ENCODE assay signal across 21 cellular contexts in genomic region chr15:78880828-78881227, GRCh38. TPM values are rescaled to one million over a fixed set of nuclear protein-coding genes. Genes with fewer than 3 reads are reported as not detected.
DNase-seq lines count a peak whose midpoint lies in the region; ATAC-seq lines count a peak whose summit lies in the region.
"Had no signal": no experiment of that assay in that cellular context is flagged by ENCODE, and none has a peak within 500 bp of the region (broad histone marks: within the 10 kb centered on the region; RNA-seq: fewer than 3 reads in every experiment).

No MANE protein-coding gene starts in this region.

- DNase-seq in activated T-cell treated with anti-CD3 and anti-CD28 coated beads, Interleukin-2, amount 50 U/mL, for 72 hours = no peak
- no peak for DNase-seq in activated T-cell treated with anti-CD3 and anti-CD28 coated beads, Interleukin-2, amount 50 U/mL, for 1 hour
- DNase-seq in T-helper 17 cell (no peak), fibroblast of peridontal ligament (ENCODE audit: extremely low read depth) (peak; percentile 52), NCI-H226 (no peak)
- DNase-seq in stimulated activated effector memory CD8-positive, alpha-beta T cell treated with anti-CD3 and anti-CD28 coated beads, Interleukin-12 subunit alpha, Interleukin-12 subunit beta, amount 100 ng/mL, for 72 hours (ENCODE audit: low spot score in 2 of 2) = no peak
- DNase-seq in activated CD4-positive, alpha-beta T cell treated with anti-CD3 and anti-CD28 coated beads for 1 hour = no peak
- DNase-seq: activated effector memory CD4-positive, alpha-beta T cell treated with anti-CD3 and anti-CD28 coated beads, Interleukin-2, amount 50 U/mL, for 16 hours; aorta; C1 segment of cervical spinal cord; DMS 273 treated with DMSO at 0.1 percent for 48 hours; effector memory CD4-positive, alpha-beta T cell; esophagus squamous epithelium; glutamatergic neuron; left ventricle myocardium inferior; NCI-H1417 treated with DMSO at 0.1 percent for 48 hours; NCI-H526 treated with DMSO at 0.1 percent for 48 hours; psoas muscle had no signal

- peak overlapping the region in 1 of 2 donors; percentile 67 for H3K4me3 Mint-ChIP-seq in activated T-cell treated with anti-CD3 and anti-CD28 coated beads, Interleukin-2, amount 50 U/mL, for 72 hours
- H3K4me3 Mint-ChIP-seq in T-helper 17 cell = peak overlapping the region; percentile 53
- peak overlapping the region; percentile 38 for H3K4me3 Mint-ChIP-seq in stimulated activated effector memory CD8-positive, alpha-beta T cell treated with anti-CD3 and anti-CD28 coated beads, Interleukin-12 subunit alpha, Interleukin-12 subunit beta, amount 100 ng/mL, for 72 hours
- H3K4me3 Mint-ChIP-seq: neural progenitor cell had no signal

- H3K9me3 ChIP-seq in T-helper 17 cell (ENCODE audit: control insufficient read depth, low read length, poor library complexity, severe bottlenecking) = no peaks in the 10 kb centered on the region
- H3K9me3 ChIP-seq: A549, esophagus squamous epithelium, left ventricle myocardium inferior, psoas muscle had no signal

- H3K27ac Mint-ChIP-seq in activated T-cell treated with anti-CD3 and anti-CD28 coated beads, Interleukin-2, amount 50 U/mL, for 72 hours = peak overlapping the region; percentile 93
- peak overlapping the region; percentile 69 for H3K27ac Mint-ChIP-seq in T-helper 17 cell
- H3K27ac Mint-ChIP-seq in stimulated activated effector memory CD8-positive, alpha-beta T cell treated with anti-CD3 and anti-CD28 coated beads, Interleukin-12 subunit alpha, Interleukin-12 subunit beta, amount 100 ng/mL, for 72 hours = no peak overlapping the region
- H3K27ac Mint-ChIP-seq: neural progenitor cell had no signal

- H3K9me3 Mint-ChIP-seq in activated T-cell treated with anti-CD3 and anti-CD28 coated beads, Interleukin-2, amount 50 U/mL, for 72 hours = no peaks in the 10 kb centered on the region
- no peaks in the 10 kb centered on the region for H3K9me3 Mint-ChIP-seq in stimulated activated effector memory CD8-positive, alpha-beta T cell treated with anti-CD3 and anti-CD28 coated beads, Interleukin-12 subunit alpha, Interleukin-12 subunit beta, amount 100 ng/mL, for 72 hours
- H3K9me3 Mint-ChIP-seq: neural progenitor cell had no signal

- H3K27me3 Mint-ChIP-seq in activated T-cell treated with anti-CD3 and anti-CD28 coated beads, Interleukin-2, amount 50 U/mL, for 72 hours (ENCODE audit: low read depth) = no peaks in the 10 kb centered on the region
- H3K27me3 Mint-ChIP-seq in T-helper 17 cell = no peaks in the 10 kb centered on the region

- ATAC-seq in activated T-cell treated with anti-CD3 and anti-CD28 coated beads, Interleukin-2, amount 50 U/mL, for 72 hours (replicated peaks in 1 of 2) = no peak
- ATAC-seq in T-helper 17 cell = no peak
- peak; percentile 48 for ATAC-seq in stimulated activated effector memory CD8-positive, alpha-beta T cell treated with anti-CD3 and anti-CD28 coated beads, Interleukin-12 subunit alpha, Interleukin-12 subunit beta, amount 100 ng/mL, for 72 hours
- ATAC-seq in GM18502 (IDR thresholded peaks at IDR 0.05; ENCODE audit: poor library complexity, unreplicated experiment) = no peak

- peaks cover 91% of the 10 kb centered on the region for H3K4me1 Mint-ChIP-seq in activated T-cell treated with anti-CD3 and anti-CD28 coated beads, Interleukin-2, amount 50 U/mL, for 72 hours (ENCODE audit: low read depth)
- H3K4me1 Mint-ChIP-seq in T-helper 17 cell = peaks cover 26% of the 10 kb centered on the region
- peaks cover 54% of the 10 kb centered on the region for H3K4me1 Mint-ChIP-seq in stimulated activated effector memory CD8-positive, alpha-beta T cell treated with anti-CD3 and anti-CD28 coated beads, Interleukin-12 subunit alpha, Interleukin-12 subunit beta, amount 100 ng/mL, for 72 hours

- H3K36me3 Mint-ChIP-seq in activated T-cell treated with anti-CD3 and anti-CD28 coated beads, Interleukin-2, amount 50 U/mL, for 72 hours (ENCODE audit: insufficient read depth in 2 of 2) = peaks cover 5 to 32% of the 10 kb centered on the region in 2 donors
- H3K36me3 Mint-ChIP-seq in T-helper 17 cell (ENCODE audit: low read depth) = no peaks in the 10 kb centered on the region
- peaks cover 100% of the 10 kb centered on the region for H3K36me3 Mint-ChIP-seq in stimulated activated effector memory CD8-positive, alpha-beta T cell treated with anti-CD3 and anti-CD28 coated beads, Interleukin-12 subunit alpha, Interleukin-12 subunit beta, amount 100 ng/mL, for 72 hours

RNA-seq across cellular contexts. Expression of gene MORF4L1, which starts 8.1 kb away (rescaled TPM):
- 100 to 1,000 TPM; 170 TPM for total RNA-seq in activated T-cell treated with anti-CD3 and anti-CD28 coated beads, Interleukin-2, amount 50 U/mL, for 72 hours
- total RNA-seq in T-helper 17 cell = 100 to 1,000 TPM; 373 to 376 TPM
